ENCODE assay signal across 31 cellular contexts in genomic region chr6:73200735-73201134, GRCh38. TPM values are rescaled to one million over a fixed set of nuclear protein-coding genes. Genes with fewer than 3 reads are reported as not detected.
DNase-seq lines count a peak whose midpoint lies in the region; ATAC-seq, FAIRE-seq and TF ChIP-seq lines count a peak whose summit lies in the region.
"Had no signal": no experiment of that assay in that cellular context is flagged by ENCODE, and none has a peak within 500 bp of the region (broad histone marks: within the 10 kb centered on the region; RNA-seq: fewer than 3 reads in every experiment).

No MANE protein-coding gene starts in this region.

- no peak for DNase-seq in Caco-2
- DNase-seq in HTR-8/SVneo (ENCODE audit: insufficient read length, low spot score) = peak; percentile 39
- DNase-seq in RKO (ENCODE audit: low spot score) = peak; percentile 4
- DNase-seq in kidney tubule cell (ENCODE audit: low spot score) = peak; percentile 28
- no peak for DNase-seq in smooth muscle cell (lab: John Stamatoyannopoulos, UW; ENCODE audit: unreplicated experiment)
- no peak for DNase-seq in HUDEP-2 (lab: John Stamatoyannopoulos, UW; ENCODE audit: unreplicated experiment in 76 of 76)
- DNase-seq in GM13977 (ENCODE audit: low spot score) = no peak
- DNase-seq: activated CD4-positive, alpha-beta T cell treated with anti-CD3 and anti-CD28 coated beads for 48 hours; activated T-cell treated with anti-CD3 and anti-CD28 coated beads, Interleukin-2, amount 50 U/mL, for 24 hours; colonic mucosa; COR-L47; DMS79 treated with DMSO at 0.1 percent for 48 hours; esophagus squamous epithelium; Kasumi-1; left ventricle myocardium inferior; naive thymus-derived CD4-positive, alpha-beta T cell; NCI-H1417; NCI-H82; occipital lobe; PC-3; SIG-M5; stimulated activated CD4-positive, alpha-beta T cell treated with anti-CD3 and anti-CD28 coated beads, Interleukin-2, amount 100 ng/mL, for 24 hours; substantia nigra; T-helper 1 cell; upper lobe of left lung had no signal

- peaks cover 6% of the 10 kb centered on the region for H3K4me1 Mint-ChIP-seq in Caco-2 (ENCODE audit: low read depth, unreplicated experiment)
- H3K4me1 Mint-ChIP-seq: mesothelial cell of epicardium had no signal

- WGBS in smooth muscle cell (ENCODE audit: low lambda C conversion rate) = 62% methylated on average over 4 of the region's 4 CpGs

- BruUV-seq in Caco-2 (replicated peaks; lab: Mats Ljungman, UMichigan) = no TSS peak

- H3K4me3 Mint-ChIP-seq in Caco-2 (ENCODE audit: unreplicated experiment) = peak overlapping the region; percentile 1
- H3K4me3 Mint-ChIP-seq: activated T-cell treated with anti-CD3 and anti-CD28 coated beads, Interleukin-2, amount 50 U/mL, for 24 hours; mesothelial cell of epicardium; naive thymus-derived CD4-positive, alpha-beta T cell had no signal

- no peaks in the 10 kb centered on the region for H3F3A ChIP-seq in smooth muscle cell (ENCODE audit: low read depth)

- peaks cover 6% of the 10 kb centered on the region for H3K27me3 Mint-ChIP-seq in Caco-2 (ENCODE audit: insufficient read depth, unreplicated experiment)
- H3K27me3 Mint-ChIP-seq: activated T-cell treated with anti-CD3 and anti-CD28 coated beads, Interleukin-2, amount 50 U/mL, for 24 hours had no signal

- no peaks in the 10 kb centered on the region for H3K36me3 Mint-ChIP-seq in Caco-2 (ENCODE audit: insufficient read depth, unreplicated experiment)
- H3K36me3 Mint-ChIP-seq: mesothelial cell of epicardium had no signal

- H3K4me3 ChIP-seq in Caco-2 (ENCODE audit: low read depth, low read length) (no peak overlapping the region), smooth muscle cell (no peak overlapping the region)
- H3K4me3 ChIP-seq: BLaER1, colonic mucosa, esophagus squamous epithelium, gastroesophageal sphincter, left ventricle myocardium inferior, skin epidermis, upper lobe of left lung had no signal

- no peak overlapping the region for H3K9ac ChIP-seq in smooth muscle cell (ENCODE audit: low read depth)
- H3K9ac ChIP-seq: BLaER1 had no signal

- H3K4me1 ChIP-seq in Caco-2 (no peaks in the 10 kb centered on the region), smooth muscle cell (ENCODE audit: low read depth) (no peaks in the 10 kb centered on the region)
- H3K4me1 ChIP-seq: BLaER1, colonic mucosa, esophagus squamous epithelium, gastroesophageal sphincter, left ventricle myocardium inferior, upper lobe of left lung had no signal

- no peaks in the 10 kb centered on the region for H3K9me3 Mint-ChIP-seq in Caco-2 (ENCODE audit: unreplicated experiment)
- H3K9me3 Mint-ChIP-seq: activated T-cell treated with anti-CD3 and anti-CD28 coated beads, Interleukin-2, amount 50 U/mL, for 24 hours; mesothelial cell of epicardium; naive thymus-derived CD4-positive, alpha-beta T cell had no signal

- no peak overlapping the region for H3K4me2 ChIP-seq in smooth muscle cell
- H3K4me2 ChIP-seq: BLaER1 had no signal

- intact Hi-C loops in Caco-2 (cut with micrococcal nuclease; ENCODE audit: unreplicated experiment) = no loop called here

- H3K27ac Mint-ChIP-seq in Caco-2 (ENCODE audit: unreplicated experiment) = no peak overlapping the region
- H3K27ac Mint-ChIP-seq: activated T-cell treated with anti-CD3 and anti-CD28 coated beads, Interleukin-2, amount 50 U/mL, for 24 hours; mesothelial cell of epicardium had no signal

- no peaks in the 10 kb centered on the region for H3K9me3 ChIP-seq in Caco-2
- H3K9me3 ChIP-seq in smooth muscle cell (replicated peaks; ENCODE audit: low read depth) = no peaks in the 10 kb centered on the region
- H3K9me3 ChIP-seq: colonic mucosa, esophagus squamous epithelium, gastroesophageal sphincter, left ventricle myocardium inferior, upper lobe of left lung had no signal

- POLR2A ChIA-PET in Caco-2 (lab: Charles Lee) = interaction anchor here (0.6 kb wide), 1 partner anchor 310 kb away, joined by 15 read pairs; no protein-coding TSS in a partner anchor

- peak; percentile 60 for FAIRE-seq in HTR-8/SVneo (lab: Jason Lieb, UNC)
- FAIRE-seq: GM19239 had no signal

- H4K20me1 ChIP-seq in smooth muscle cell (ENCODE audit: low read depth) = no peaks in the 10 kb centered on the region
- H4K20me1 ChIP-seq: BLaER1 had no signal

- in situ Hi-C loops in GM13977 (cut with MboI; ENCODE audit: low pct_unique_long_range_greater_than_20kb, low sequenced_read_pairs, unreplicated experiment) = no loop called here

- no peak overlapping the region for H3K27ac ChIP-seq in smooth muscle cell (ENCODE audit: low read depth)
- H3K27ac ChIP-seq: BLaER1, colonic mucosa, esophagus squamous epithelium, gastroesophageal sphincter, left ventricle myocardium inferior, skin epidermis, upper lobe of left lung had no signal

- CTCF ChIA-PET in Caco-2 (lab: Charles Lee) = no interaction called here

- H3K36me3 ChIP-seq in Caco-2 (ENCODE audit: control insufficient read depth, insufficient read depth, low read length) (no peaks in the 10 kb centered on the region), smooth muscle cell (ENCODE audit: low read depth) (no peaks in the 10 kb centered on the region)
- H3K36me3 ChIP-seq: colonic mucosa, esophagus squamous epithelium, gastroesophageal sphincter, left ventricle myocardium inferior, upper lobe of left lung had no signal

- no peaks in the 10 kb centered on the region for H3K27me3 ChIP-seq in Caco-2 (replicated peaks; ENCODE audit: control insufficient read depth, insufficient read depth, low read length)
- H3K27me3 ChIP-seq in smooth muscle cell (ENCODE audit: low read depth) = no peaks in the 10 kb centered on the region
- H3K27me3 ChIP-seq: BLaER1, colonic mucosa, esophagus squamous epithelium, gastroesophageal sphincter, upper lobe of left lung had no signal

- no peak overlapping the region for H2AFZ ChIP-seq in smooth muscle cell (ENCODE audit: low read depth)

- TF ChIP-seq CTCF in Caco-2 (IDR thresholded peaks at IDR 0.05; ENCODE audit: insufficient read depth in 1 of 2, low read depth in 1 of 2, low read length in 1 of 2, severe bottlenecking in 1 of 2, unreplicated experiment in 1 of 2) (no peak), smooth muscle cell (IDR thresholded peaks at IDR 0.05; ENCODE audit: borderline replicate concordance, insufficient read depth, poor library complexity, severe bottlenecking) (no peak), GM13977 (IDR thresholded peaks at IDR 0.05; ENCODE audit: extremely low read depth, insufficient read depth, missing control alignments) (no peak)

- no peak for ATAC-seq in HG02588 (IDR thresholded peaks at IDR 0.05; ENCODE audit: unreplicated experiment)
- ATAC-seq: gastroesophageal sphincter; naive thymus-derived CD4-positive, alpha-beta T cell; PC-3 had no signal

- no peaks in the 10 kb centered on the region for H3K79me2 ChIP-seq in smooth muscle cell (ENCODE audit: low read depth)

RNA-seq across cellular contexts. Expression of gene KHDC1L, which starts 24.6 kb away (rescaled TPM):
- not detected in 2 replicates for total RNA-seq in Caco-2 (2022)
- not detected in 2 replicates for total RNA-seq in smooth muscle cell
- polyA plus RNA-seq in smooth muscle cell = 0.65 TPM in 1 of 2 replicates, not detected in the other
- total RNA-seq: colonic mucosa; esophagus squamous epithelium; gastroesophageal sphincter; left ventricle myocardium inferior; naive thymus-derived CD4-positive, alpha-beta T cell; upper lobe of left lung had no signal
- polyA plus RNA-seq: naive thymus-derived CD4-positive, alpha-beta T cell had no signal

Comparison
In these comparisons a context has a peak if more than half of its experiments do, and no peak if none do; other contexts are left out.
1. DNase-seq: peak in HTR-8/SVneo (single experiment), RKO (single experiment) and kidney tubule cell (single experiment); none in Caco-2 (0 of 2), smooth muscle cell (single experiment), HUDEP-2 (0 of 76) and GM13977 (single experiment).